38 cellular contexts compared by ENCODE assay signal in the genomic region with DNA sequence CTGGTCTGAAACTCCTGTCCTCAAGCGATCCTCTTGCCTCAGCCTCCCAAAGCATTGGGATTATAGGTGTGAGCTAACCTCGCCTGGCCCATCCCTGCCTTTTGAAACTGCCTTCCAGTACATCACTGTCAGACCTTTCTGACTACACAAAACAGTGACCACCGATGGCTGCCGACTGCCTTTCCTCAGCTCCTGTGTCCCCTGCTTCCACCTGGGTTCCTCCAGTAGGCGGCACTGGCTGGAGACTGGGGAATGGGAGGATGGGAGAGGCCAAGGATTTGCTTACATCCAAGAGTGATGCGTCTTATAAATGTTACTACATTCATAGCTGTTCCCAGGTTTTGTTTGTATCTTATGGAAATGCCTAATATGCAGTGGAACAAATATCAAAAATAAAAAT.
"Had no signal": no experiment of that assay in that cellular context is flagged by ENCODE, and none has a peak within 500 bp of the region (broad histone marks: within the 10 kb centered on the region; RNA-seq: fewer than 3 reads in every experiment).

No MANE protein-coding gene starts in this region.

- DNase-seq: activated CD4-positive, alpha-beta memory T cell treated with anti-CD3 and anti-CD28 coated beads, Interleukin-2, amount 10 ng/mL, durations not matched to agents 7 days and 5 days; activated CD4-positive, alpha-beta T cell treated with anti-CD3 and anti-CD28 coated beads for 1 hour; activated CD4-positive, alpha-beta T cell treated with anti-CD3 and anti-CD28 coated beads for 36 hours; activated CD4-positive, alpha-beta T cell treated with anti-CD3 and anti-CD28 coated beads for 48 hours; activated CD4-positive, alpha-beta T cell treated with anti-CD3 and anti-CD28 coated beads, Interleukin-2, amount 10 ng/mL, durations not matched to agents 7 days and 5 days; activated CD4-positive, alpha-beta T cell treated with anti-CD3 and anti-CD28 coated beads, Interleukin-2, amount 50 U/mL, for 48 hours; activated CD4-positive, CD25-positive, alpha-beta regulatory T cell; activated CD8-positive, alpha-beta memory T cell treated with anti-CD3 and anti-CD28 coated beads for 24 hours; activated CD8-positive, alpha-beta memory T cell treated with anti-CD3 and anti-CD28 coated beads, Interleukin-2, amount 10 ng/mL, durations not matched to agents 7 days and 5 days; activated CD8-positive, alpha-beta memory T cell treated with anti-CD3 and anti-CD28 coated beads, Interleukin-2, amount 50 U/mL, for 48 hours; activated CD8-positive, alpha-beta T cell treated with anti-CD3 and anti-CD28 coated beads, Interleukin-2, amount 10 ng/mL, durations not matched to agents 7 days and 5 days; activated effector memory CD4-positive, alpha-beta T cell treated with Interleukin-2 at 50 U/mL for 16 hours; activated gamma-delta T cell; activated naive CD4-positive, alpha-beta T cell treated with anti-CD3 and anti-CD28 coated beads, Interleukin-2, amount 10 ng/mL, durations not matched to agents 7 days and 5 days; activated naive CD4-positive, alpha-beta T cell treated with Interleukin-2 at 50 U/mL for 16 hours; activated naive CD8-positive, alpha-beta T cell treated with anti-CD3 and anti-CD28 coated beads, Interleukin-2, amount 10 ng/mL, durations not matched to agents 7 days and 5 days; activated naive CD8-positive, alpha-beta T cell treated with anti-CD3 and anti-CD28 coated beads, Interleukin-2, amount 50 U/mL, for 24 hours; activated T-cell treated with anti-CD3 and anti-CD28 coated beads, Interleukin-2, amount 50 U/mL, for 24 hours; activated T-cell treated with anti-CD3 and anti-CD28 coated beads, Interleukin-2, amount 50 U/mL, for 48 hours; amygdala; anterior cingulate cortex; caudate nucleus; cerebellar nuclear complex; T-helper 2 cell; T-helper 9 cell had no signal

- H3K36me3 ChIP-seq: cardiac muscle cell had no signal

- H3K27me3 ChIP-seq: ascending aorta, cardiac muscle cell had no signal

- H3K4me3 ChIP-seq: ascending aorta, cardiac muscle cell had no signal

- ATAC-seq: activated CD4-positive, alpha-beta T cell treated with anti-CD3 and anti-CD28 coated beads for 36 hours; activated CD4-positive, CD25-positive, alpha-beta regulatory T cell treated with anti-CD3 and anti-CD28 coated beads, Interleukin-2, amount 50 U/mL, for 24 hours; activated CD8-positive, alpha-beta memory T cell treated with anti-CD3 and anti-CD28 coated beads, Interleukin-2, amount 10 ng/mL, durations not matched to agents 7 days and 5 days; activated CD8-positive, alpha-beta T cell treated with anti-CD3 and anti-CD28 coated beads, Interleukin-2, amount 10 ng/mL, durations not matched to agents 7 days and 5 days; activated naive CD8-positive, alpha-beta T cell treated with anti-CD3 and anti-CD28 coated beads, Interleukin-2, amount 50 U/mL, for 24 hours had no signal

- H3K4me1 ChIP-seq: ascending aorta had no signal

- H3K27ac ChIP-seq: ascending aorta, cardiac muscle cell, VCaP had no signal

- H3K9me3 ChIP-seq: ascending aorta had no signal

- H3K4me3 Mint-ChIP-seq: activated CD4-positive, alpha-beta memory T cell treated with anti-CD3 and anti-CD28 coated beads, Interleukin-2, amount 10 ng/mL, durations not matched to agents 7 days and 5 days; activated CD4-positive, alpha-beta T cell treated with anti-CD3 and anti-CD28 coated beads for 36 hours; activated CD4-positive, alpha-beta T cell treated with anti-CD3 and anti-CD28 coated beads, Interleukin-2, amount 10 ng/mL, durations not matched to agents 7 days and 5 days; activated CD8-positive, alpha-beta memory T cell treated with anti-CD3 and anti-CD28 coated beads, Interleukin-2, amount 10 ng/mL, durations not matched to agents 7 days and 5 days; activated CD8-positive, alpha-beta T cell treated with anti-CD3 and anti-CD28 coated beads, Interleukin-2, amount 10 ng/mL, durations not matched to agents 7 days and 5 days; activated naive CD4-positive, alpha-beta T cell treated with anti-CD3 and anti-CD28 coated beads, Interleukin-2, amount 10 ng/mL, durations not matched to agents 7 days and 5 days; activated naive CD4-positive, alpha-beta T cell treated with anti-CD3 and anti-CD28 coated beads, Interleukin-2, amount 50 U/mL, for 24 hours; activated naive CD8-positive, alpha-beta T cell; activated naive CD8-positive, alpha-beta T cell treated with anti-CD3 and anti-CD28 coated beads, Interleukin-2, amount 10 ng/mL, durations not matched to agents 7 days and 5 days; activated naive CD8-positive, alpha-beta T cell treated with anti-CD3 and anti-CD28 coated beads, Interleukin-2, amount 50 U/mL, for 24 hours; activated T-cell treated with anti-CD3 and anti-CD28 coated beads, Interleukin-2, amount 50 U/mL, for 24 hours; brain; central memory CD8-positive, alpha-beta T cell; T-helper 1 cell treated with Interleukin-12 subunit alpha and Interleukin-12 subunit beta and Interleukin-4 antibody, amounts not matched to agents 30 μg/mL and 1 μg/mL, for 36 hours; T-helper 2 cell treated with Interferon-gamma antibody and Interleukin-4, amounts not matched to agents 5 μg/mL and 100 μg/mL, for 36 hours had no signal

- H3K9me3 Mint-ChIP-seq: activated CD4-positive, alpha-beta T cell treated with anti-CD3 and anti-CD28 coated beads, Interleukin-2, amount 10 ng/mL, durations not matched to agents 7 days and 5 days; activated naive CD4-positive, alpha-beta T cell treated with anti-CD3 and anti-CD28 coated beads, Interleukin-2, amount 10 ng/mL, durations not matched to agents 7 days and 5 days; activated naive CD4-positive, alpha-beta T cell treated with anti-CD3 and anti-CD28 coated beads, Interleukin-2, amount 50 U/mL, for 24 hours; activated naive CD8-positive, alpha-beta T cell treated with anti-CD3 and anti-CD28 coated beads, Interleukin-2, amount 10 ng/mL, durations not matched to agents 7 days and 5 days; activated naive CD8-positive, alpha-beta T cell treated with anti-CD3 and anti-CD28 coated beads, Interleukin-2, amount 50 U/mL, for 24 hours; activated T-helper 2 cell treated with anti-CD3 and anti-CD28 coated beads, Interferon-gamma antibody, Interleukin-2, Interleukin-4, amounts not matched to agents 10 μg/mL and 5 μg/mL and 100 μg/mL, durations not matched to agents 14 hours and 24 hours and 36 hours; central memory CD8-positive, alpha-beta T cell; T-helper 2 cell treated with Interferon-gamma antibody and Interleukin-4, amounts not matched to agents 5 μg/mL and 100 μg/mL, for 36 hours had no signal

- H3K27ac Mint-ChIP-seq: activated CD4-positive, alpha-beta memory T cell treated with anti-CD3 and anti-CD28 coated beads, Interleukin-2, amount 10 ng/mL, durations not matched to agents 7 days and 5 days; activated CD4-positive, alpha-beta T cell treated with anti-CD3 and anti-CD28 coated beads for 36 hours; activated CD4-positive, alpha-beta T cell treated with anti-CD3 and anti-CD28 coated beads, Interleukin-2, amount 10 ng/mL, durations not matched to agents 7 days and 5 days; activated CD8-positive, alpha-beta memory T cell treated with anti-CD3 and anti-CD28 coated beads, Interleukin-2, amount 10 ng/mL, durations not matched to agents 7 days and 5 days; activated CD8-positive, alpha-beta T cell treated with anti-CD3 and anti-CD28 coated beads, Interleukin-2, amount 10 ng/mL, durations not matched to agents 7 days and 5 days; activated naive CD4-positive, alpha-beta T cell treated with anti-CD3 and anti-CD28 coated beads, Interleukin-2, amount 10 ng/mL, durations not matched to agents 7 days and 5 days; activated naive CD4-positive, alpha-beta T cell treated with anti-CD3 and anti-CD28 coated beads, Interleukin-2, amount 50 U/mL, for 24 hours; activated naive CD8-positive, alpha-beta T cell; activated naive CD8-positive, alpha-beta T cell treated with anti-CD3 and anti-CD28 coated beads, Interleukin-2, amount 10 ng/mL, durations not matched to agents 7 days and 5 days; activated naive CD8-positive, alpha-beta T cell treated with anti-CD3 and anti-CD28 coated beads, Interleukin-2, amount 50 U/mL, for 24 hours; activated T-cell treated with anti-CD3 and anti-CD28 coated beads, Interleukin-2, amount 50 U/mL, for 24 hours; activated T-helper 2 cell treated with anti-CD3 and anti-CD28 coated beads, Interferon-gamma antibody, Interleukin-2, Interleukin-4, amounts not matched to agents 10 μg/mL and 5 μg/mL and 100 μg/mL, durations not matched to agents 14 hours and 24 hours and 36 hours; brain; T-helper 1 cell treated with Interleukin-12 subunit alpha and Interleukin-12 subunit beta and Interleukin-4 antibody, amounts not matched to agents 30 μg/mL and 1 μg/mL, for 36 hours; T-helper 2 cell treated with Interferon-gamma antibody and Interleukin-4, amounts not matched to agents 5 μg/mL and 100 μg/mL, for 36 hours had no signal

- H3K27me3 Mint-ChIP-seq: activated CD4-positive, alpha-beta memory T cell treated with anti-CD3 and anti-CD28 coated beads, Interleukin-2, amount 10 ng/mL, durations not matched to agents 7 days and 5 days; activated CD4-positive, alpha-beta T cell treated with anti-CD3 and anti-CD28 coated beads for 36 hours; activated CD4-positive, alpha-beta T cell treated with anti-CD3 and anti-CD28 coated beads, Interleukin-2, amount 10 ng/mL, durations not matched to agents 7 days and 5 days; activated CD8-positive, alpha-beta memory T cell treated with anti-CD3 and anti-CD28 coated beads, Interleukin-2, amount 10 ng/mL, durations not matched to agents 7 days and 5 days; activated naive CD4-positive, alpha-beta T cell treated with anti-CD3 and anti-CD28 coated beads, Interleukin-2, amount 10 ng/mL, durations not matched to agents 7 days and 5 days; activated naive CD4-positive, alpha-beta T cell treated with anti-CD3 and anti-CD28 coated beads, Interleukin-2, amount 50 U/mL, for 24 hours; activated naive CD8-positive, alpha-beta T cell; activated naive CD8-positive, alpha-beta T cell treated with anti-CD3 and anti-CD28 coated beads, Interleukin-2, amount 10 ng/mL, durations not matched to agents 7 days and 5 days; activated naive CD8-positive, alpha-beta T cell treated with anti-CD3 and anti-CD28 coated beads, Interleukin-2, amount 50 U/mL, for 24 hours; activated T-cell treated with anti-CD3 and anti-CD28 coated beads, Interleukin-2, amount 50 U/mL, for 24 hours; brain; central memory CD8-positive, alpha-beta T cell had no signal

- H3K4me1 Mint-ChIP-seq: activated CD4-positive, alpha-beta memory T cell treated with anti-CD3 and anti-CD28 coated beads, Interleukin-2, amount 10 ng/mL, durations not matched to agents 7 days and 5 days; activated CD4-positive, alpha-beta T cell treated with anti-CD3 and anti-CD28 coated beads for 36 hours; activated CD4-positive, alpha-beta T cell treated with anti-CD3 and anti-CD28 coated beads, Interleukin-2, amount 10 ng/mL, durations not matched to agents 7 days and 5 days; activated CD8-positive, alpha-beta memory T cell treated with anti-CD3 and anti-CD28 coated beads, Interleukin-2, amount 10 ng/mL, durations not matched to agents 7 days and 5 days; activated naive CD4-positive, alpha-beta T cell treated with anti-CD3 and anti-CD28 coated beads, Interleukin-2, amount 10 ng/mL, durations not matched to agents 7 days and 5 days; activated naive CD8-positive, alpha-beta T cell treated with anti-CD3 and anti-CD28 coated beads, Interleukin-2, amount 10 ng/mL, durations not matched to agents 7 days and 5 days; activated naive CD8-positive, alpha-beta T cell treated with anti-CD3 and anti-CD28 coated beads, Interleukin-2, amount 50 U/mL, for 24 hours had no signal

- FAIRE-seq: bronchial epithelial cell, TTC549 had no signal
